ENCODE assay signal across 8 cellular contexts in the genomic region with DNA sequence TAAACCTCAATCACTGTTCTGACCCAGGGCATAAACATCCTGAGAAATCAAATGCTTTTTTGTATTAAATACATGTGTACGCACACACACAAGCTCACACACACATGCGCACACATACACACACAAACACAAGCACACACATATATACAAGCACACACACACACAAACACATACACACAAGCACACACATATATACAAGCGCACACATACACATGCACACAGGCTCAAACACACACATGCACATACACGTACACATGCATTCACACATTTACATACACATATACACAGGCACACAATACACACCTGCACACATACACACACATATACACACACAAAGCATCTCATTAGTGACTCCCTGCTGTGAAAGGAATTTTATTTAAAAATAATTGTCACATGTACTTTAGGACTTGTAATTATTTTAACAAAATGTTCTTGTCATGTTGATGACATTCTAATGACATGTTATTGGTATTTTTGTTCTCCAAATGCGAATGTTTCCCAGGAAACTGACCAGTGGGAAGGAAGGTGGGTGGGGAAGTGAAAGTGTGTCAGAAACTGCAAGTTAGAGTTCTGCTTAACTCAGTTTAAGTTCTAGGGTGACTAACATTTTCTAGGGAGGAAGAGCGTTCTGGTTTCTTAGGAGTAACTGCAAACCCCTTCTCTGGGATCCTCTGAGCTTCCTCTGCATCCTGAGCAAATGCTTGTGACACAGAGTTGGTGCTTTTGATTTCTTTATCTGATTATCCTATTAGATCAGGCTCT.
DNase-seq lines count a peak whose midpoint lies in the region; ATAC-seq, FAIRE-seq and TF ChIP-seq lines count a peak whose summit lies in the region.

No MANE protein-coding gene starts in this region.

- peak; percentile 22 for ATAC-seq in HG02973 (IDR thresholded peaks at IDR 0.05; ENCODE audit: unreplicated experiment)

- TF ChIP-seq CTCF in fibroblast of mammary gland (conservative IDR thresholded peaks at IDR 0.05; ENCODE audit: control insufficient read depth, insufficient read depth, low read depth, low read length) (no peak), GM10266 (IDR thresholded peaks at IDR 0.05; ENCODE audit: control insufficient read depth, insufficient read depth, low read depth, missing control alignments) (no peak)

- DNase-seq in SIG-M5 treated with dmso at 0.1 percent for 504 hours (lab: John Stamatoyannopoulos, UW; ENCODE audit: unreplicated experiment) (peak; percentile 92), SIG-M5 (lab: John Stamatoyannopoulos, UW) (no peak), RCC 7860 (ENCODE audit: low spot score) (peak; percentile 63), fibroblast of mammary gland (ENCODE audit: low read depth) (peak; percentile 71), GM10266 (ENCODE audit: extremely low spot score) (no peak), NCI-H774 (lab: John Stamatoyannopoulos, UW) (no peak)
- DNase-seq in stimulated activated naive CD4-positive, alpha-beta T cell treated with Interleukin-2 at 50 U/mL for 16 hours (lab: John Stamatoyannopoulos, UW): peak; percentile 17

- no peak for FAIRE-seq in RCC 7860 (lab: Jason Lieb, UNC)

- H3K4me3 ChIP-seq in fibroblast of mammary gland (ENCODE audit: control insufficient read depth, low read depth, low read length): no peak overlapping the region

Comparison
In these comparisons a context has a peak if more than half of its experiments do, and no peak if none do; other contexts are left out.
1. DNase-seq: peak in SIG-M5 treated with dmso at 0.1 percent for 504 hours (single experiment), RCC 7860 (single experiment), fibroblast of mammary gland (single experiment) and stimulated activated naive CD4-positive, alpha-beta T cell treated with Interleukin-2 at 50 U/mL for 16 hours (single experiment); none in SIG-M5 (single experiment), GM10266 (single experiment) and NCI-H774 (single experiment).